In the genomic region with DNA sequence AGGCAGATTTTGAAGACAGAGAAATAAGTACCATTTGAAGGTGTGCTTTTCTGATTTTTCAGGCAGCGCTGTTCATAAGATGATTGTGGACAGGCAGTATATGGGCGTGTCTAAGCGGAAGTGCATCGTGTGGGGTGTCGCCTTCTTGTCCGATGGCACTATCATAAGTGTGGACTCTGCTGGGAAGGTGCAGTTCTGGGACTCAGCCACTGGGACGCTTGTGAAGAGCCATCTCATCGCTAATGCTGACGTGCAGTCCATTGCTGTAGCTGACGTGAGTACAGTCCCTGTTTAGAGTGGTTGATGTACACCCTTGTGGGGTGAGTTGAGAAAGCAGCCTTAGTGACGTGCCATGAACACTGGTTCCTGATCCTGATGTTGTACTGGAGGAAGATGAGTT, we compare ENCODE assay signal across 1 cellular context.
TF ChIP-seq lines count a peak whose summit lies in the region.

No MANE protein-coding gene starts in this region.

TF ChIP-seq in K562, 482 proteins besides CTCF, POLR2A, EP300 and RAD21:
- TF ChIP-seq, protein P1, sequence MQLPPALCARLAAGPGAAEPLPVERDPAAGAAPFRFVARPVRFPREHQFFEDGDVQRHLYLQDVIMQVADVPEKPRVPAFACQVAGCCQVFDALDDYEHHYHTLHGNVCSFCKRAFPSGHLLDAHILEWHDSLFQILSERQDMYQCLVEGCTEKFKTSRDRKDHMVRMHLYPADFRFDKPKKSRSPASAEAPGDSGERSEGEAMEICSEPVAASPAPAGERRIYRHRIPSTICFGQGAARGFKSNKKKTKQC (CRISPR knock-in tag; IDR thresholded peaks at IDR 0.05), result no peak
- TF ChIP-seq HDAC1 (IDR thresholded peaks at IDR 0.05) (no peak), NFRKB (IDR thresholded peaks at IDR 0.05; ENCODE audit: low read depth) (no peak), GATAD2B (IDR thresholded peaks at IDR 0.05; ENCODE audit: borderline replicate concordance) (no peak), ZNF253 (CRISPR knock-in tag; conservative IDR thresholded peaks at IDR 0.05) (no peak), FOS (IDR thresholded peaks at IDR 0.05; ENCODE audit: extremely low read depth, insufficient read length) (no peak), RNF2 (IDR thresholded peaks at IDR 0.05) (no peak), PTBP1 (IDR thresholded peaks at IDR 0.05; ENCODE audit: low read depth, low read length) (no peak), NR1H2 (CRISPR knock-in tag; IDR thresholded peaks at IDR 0.05) (no peak), RCOR1 (IDR thresholded peaks at IDR 0.05; ENCODE audit: borderline replicate concordance in 1 of 2, low read depth in 2 of 2, low read length in 2 of 2) (no peak), EZH2 (IDR thresholded peaks at IDR 0.05; ENCODE audit: borderline replicate concordance, low read depth, low read length) (no peak), CBFA2T2 (conservative IDR thresholded peaks at IDR 0.05) (no peak), HNRNPUL1 (IDR thresholded peaks at IDR 0.05; ENCODE audit: low read length) (no peak)
- TF ChIP-seq, protein P2, sequence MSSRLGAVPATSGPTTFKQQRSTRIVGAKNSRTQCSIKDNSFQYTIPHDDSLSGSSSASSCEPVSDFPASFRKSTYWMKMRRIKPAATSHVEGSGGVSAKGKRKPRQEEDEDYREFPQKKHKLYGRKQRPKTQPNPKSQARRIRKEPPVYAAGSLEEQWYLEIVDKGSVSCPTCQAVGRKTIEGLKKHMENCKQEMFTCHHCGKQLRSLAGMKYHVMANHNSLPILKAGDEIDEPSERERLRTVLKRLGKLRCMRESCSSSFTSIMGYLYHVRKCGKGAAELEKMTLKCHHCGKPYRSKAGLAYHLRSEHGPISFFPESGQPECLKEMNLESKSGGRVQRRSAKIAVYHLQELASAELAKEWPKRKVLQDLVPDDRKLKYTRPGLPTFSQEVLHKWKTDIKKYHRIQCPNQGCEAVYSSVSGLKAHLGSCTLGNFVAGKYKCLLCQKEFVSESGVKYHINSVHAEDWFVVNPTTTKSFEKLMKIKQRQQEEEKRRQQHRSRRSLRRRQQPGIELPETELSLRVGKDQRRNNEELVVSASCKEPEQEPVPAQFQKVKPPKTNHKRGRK (tag; IDR thresholded peaks at IDR 0.05), result no peak
- TF ChIP-seq, protein P3, sequence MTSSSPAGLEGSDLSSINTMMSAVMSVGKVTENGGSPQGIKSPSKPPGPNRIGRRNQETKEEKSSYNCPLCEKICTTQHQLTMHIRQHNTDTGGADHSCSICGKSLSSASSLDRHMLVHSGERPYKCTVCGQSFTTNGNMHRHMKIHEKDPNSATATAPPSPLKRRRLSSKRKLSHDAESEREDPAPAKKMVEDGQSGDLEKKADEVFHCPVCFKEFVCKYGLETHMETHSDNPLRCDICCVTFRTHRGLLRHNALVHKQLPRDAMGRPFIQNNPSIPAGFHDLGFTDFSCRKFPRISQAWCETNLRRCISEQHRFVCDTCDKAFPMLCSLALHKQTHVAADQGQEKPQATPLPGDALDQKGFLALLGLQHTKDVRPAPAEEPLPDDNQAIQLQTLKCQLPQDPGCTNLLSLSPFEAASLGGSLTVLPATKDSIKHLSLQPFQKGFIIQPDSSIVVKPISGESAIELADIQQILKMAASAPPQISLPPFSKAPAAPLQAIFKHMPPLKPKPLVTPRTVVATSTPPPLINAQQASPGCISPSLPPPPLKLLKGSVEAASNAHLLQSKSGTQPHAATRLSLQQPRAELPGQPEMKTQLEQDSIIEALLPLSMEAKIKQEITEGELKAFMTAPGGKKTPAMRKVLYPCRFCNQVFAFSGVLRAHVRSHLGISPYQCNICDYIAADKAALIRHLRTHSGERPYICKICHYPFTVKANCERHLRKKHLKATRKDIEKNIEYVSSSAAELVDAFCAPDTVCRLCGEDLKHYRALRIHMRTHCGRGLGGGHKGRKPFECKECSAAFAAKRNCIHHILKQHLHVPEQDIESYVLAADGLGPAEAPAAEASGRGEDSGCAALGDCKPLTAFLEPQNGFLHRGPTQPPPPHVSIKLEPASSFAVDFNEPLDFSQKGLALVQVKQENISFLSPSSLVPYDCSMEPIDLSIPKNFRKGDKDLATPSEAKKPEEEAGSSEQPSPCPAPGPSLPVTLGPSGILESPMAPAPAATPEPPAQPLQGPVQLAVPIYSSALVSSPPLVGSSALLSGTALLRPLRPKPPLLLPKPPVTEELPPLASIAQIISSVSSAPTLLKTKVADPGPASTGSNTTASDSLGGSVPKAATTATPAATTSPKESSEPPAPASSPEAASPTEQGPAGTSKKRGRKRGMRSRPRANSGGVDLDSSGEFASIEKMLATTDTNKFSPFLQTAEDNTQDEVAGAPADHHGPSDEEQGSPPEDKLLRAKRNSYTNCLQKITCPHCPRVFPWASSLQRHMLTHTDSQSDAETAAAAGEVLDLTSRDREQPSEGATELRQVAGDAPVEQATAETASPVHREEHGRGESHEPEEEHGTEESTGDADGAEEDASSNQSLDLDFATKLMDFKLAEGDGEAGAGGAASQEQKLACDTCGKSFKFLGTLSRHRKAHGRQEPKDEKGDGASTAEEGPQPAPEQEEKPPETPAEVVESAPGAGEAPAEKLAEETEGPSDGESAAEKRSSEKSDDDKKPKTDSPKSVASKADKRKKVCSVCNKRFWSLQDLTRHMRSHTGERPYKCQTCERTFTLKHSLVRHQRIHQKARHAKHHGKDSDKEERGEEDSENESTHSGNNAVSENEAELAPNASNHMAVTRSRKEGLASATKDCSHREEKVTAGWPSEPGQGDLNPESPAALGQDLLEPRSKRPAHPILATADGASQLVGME (CRISPR knock-in tag; IDR thresholded peaks at IDR 0.05), result no peak
